ENCODE assay signal across 2 cellular contexts in genomic region chr9:85717220-85717619, GRCh38.
A peak's percentile ranks its signal among the peaks of the same experiment; 100 is the strongest.
TF ChIP-seq lines count a peak whose summit lies in the region.

No MANE protein-coding gene starts in this region.

TF ChIP-seq in HEK293, 187 proteins besides CTCF, POLR2A, EP300 and RAD21 (continued from another document):
- TF ChIP-seq, protein P1, sequence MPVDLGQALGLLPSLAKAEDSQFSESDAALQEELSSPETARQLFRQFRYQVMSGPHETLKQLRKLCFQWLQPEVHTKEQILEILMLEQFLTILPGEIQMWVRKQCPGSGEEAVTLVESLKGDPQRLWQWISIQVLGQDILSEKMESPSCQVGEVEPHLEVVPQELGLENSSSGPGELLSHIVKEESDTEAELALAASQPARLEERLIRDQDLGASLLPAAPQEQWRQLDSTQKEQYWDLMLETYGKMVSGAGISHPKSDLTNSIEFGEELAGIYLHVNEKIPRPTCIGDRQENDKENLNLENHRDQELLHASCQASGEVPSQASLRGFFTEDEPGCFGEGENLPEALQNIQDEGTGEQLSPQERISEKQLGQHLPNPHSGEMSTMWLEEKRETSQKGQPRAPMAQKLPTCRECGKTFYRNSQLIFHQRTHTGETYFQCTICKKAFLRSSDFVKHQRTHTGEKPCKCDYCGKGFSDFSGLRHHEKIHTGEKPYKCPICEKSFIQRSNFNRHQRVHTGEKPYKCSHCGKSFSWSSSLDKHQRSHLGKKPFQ (tag by site-specific recombination; IDR thresholded peaks at IDR 0.05): peak; percentile 36; the same call in 1 of the 2 replicates
TF ChIP-seq in HEK293: peak in this region for 1.

TF ChIP-seq in GM12878, 131 proteins besides CTCF, POLR2A, EP300 and RAD21 (continued from another document):
- TF ChIP-seq KDM1A (IDR thresholded peaks at IDR 0.05; ENCODE audit: borderline replicate concordance) (no peak), ATF7 (IDR thresholded peaks at IDR 0.05; ENCODE audit: low read depth) (no peak), CEBPZ (IDR thresholded peaks at IDR 0.05; ENCODE audit: low read depth, low read length) (no peak), KLF5 (IDR thresholded peaks at IDR 0.05; ENCODE audit: partially characterized antibody) (no peak), ZSCAN29 (IDR thresholded peaks at IDR 0.05) (no peak), STAT3 (IDR thresholded peaks at IDR 0.05; ENCODE audit: low read depth, low read length) (no peak), E2F8 (IDR thresholded peaks at IDR 0.05; ENCODE audit: low read depth, partially characterized antibody) (no peak)
